Comparison of ENCODE assay signal across 8 cellular contexts in genomic region chr7:135510603-135511183, GRCh38. TPM values are rescaled to one million over a fixed set of nuclear protein-coding genes. Genes with fewer than 3 reads are reported as not detected.
DNase-seq lines count a peak whose midpoint lies in the region; ATAC-seq and TF ChIP-seq lines count a peak whose summit lies in the region.

No MANE protein-coding gene starts in this region.

- no peaks in the 10 kb centered on the region for H3K27me3 Mint-ChIP-seq in osteocyte (ENCODE audit: unreplicated experiment)

- peaks cover 9% of the 10 kb centered on the region; the same call in 1 of the 2 replicates for H3F3A ChIP-seq in PC-9 (ENCODE audit: insufficient read depth, low read depth)

- no peaks in the 10 kb centered on the region for H3K9me3 Mint-ChIP-seq in osteocyte (ENCODE audit: unreplicated experiment)

- H3K4me2 ChIP-seq in PC-9, result peak overlapping the region; percentile 86

- intact Hi-C loops in heart right ventricle (cut with DNase I), result loop anchor here in 9 of 10 donors (2.0 to 10.0 kb wide), 5 partner anchors 46 to 228 kb away; partner anchors contain the start of gene NUP205 (in 8 of the 9)
- intact Hi-C loops in cardiac septum (cut with DNase I), result loop anchor here (2.0 kb wide), 1 partner anchor 46 kb away; the partner anchor contains the start of gene NUP205
- intact Hi-C loops in PC-9 (cut with micrococcal nuclease; ENCODE audit: unreplicated experiment), result loop anchor here (1.0 to 2.0 kb wide), 3 partner anchors 47 to 230 kb away; partner anchors contain the start of gene NUP205

- H3K4me3 ChIP-seq in heart right ventricle, result peak overlapping the region; percentile 52 to 86 (median 80)
- H3K4me3 ChIP-seq in PC-9, result peak overlapping the region; percentile 78

- H3K27ac Mint-ChIP-seq in osteocyte (ENCODE audit: unreplicated experiment), result no peak overlapping the region

- no peaks in the 10 kb centered on the region for H3K9me3 ChIP-seq in heart right ventricle
- no peaks in the 10 kb centered on the region for H3K9me3 ChIP-seq in PC-9 (ENCODE audit: insufficient read depth, low read depth)

- peaks cover 18% of the 10 kb centered on the region for H3K4me1 Mint-ChIP-seq in osteocyte (ENCODE audit: unreplicated experiment)

- H3K36me3 ChIP-seq in heart right ventricle, result no peaks in the 10 kb centered on the region
- H3K36me3 ChIP-seq in PC-9 (ENCODE audit: low read depth), result no peaks in the 10 kb centered on the region

- H3K4me3 Mint-ChIP-seq in osteocyte (ENCODE audit: unreplicated experiment), result no peak overlapping the region

- ATAC-seq in heart right ventricle, result no peak
- no peak for ATAC-seq in GM21825 (IDR thresholded peaks at IDR 0.05; ENCODE audit: unreplicated experiment)
- no peak for ATAC-seq in GM21528 (IDR thresholded peaks at IDR 0.05; ENCODE audit: low FRiP score, unreplicated experiment)

- H3K27ac ChIP-seq in heart right ventricle, result peak overlapping the region in 6 of 10 donors; percentile 59 to 96 (median 94)
- H3K27ac ChIP-seq in PC-9, result peak overlapping the region; percentile 54
- peak overlapping the region; percentile 80 for H3K27ac ChIP-seq in epithelial cell of prostate

- H3K27me3 ChIP-seq in heart right ventricle (no peaks in the 10 kb centered on the region), PC-9 (ENCODE audit: insufficient read depth, low read depth) (no peaks in the 10 kb centered on the region)

- H3K36me3 Mint-ChIP-seq in osteocyte (ENCODE audit: unreplicated experiment), result no peaks in the 10 kb centered on the region

- peaks cover 23% of the 10 kb centered on the region for H4K20me1 ChIP-seq in PC-9 (ENCODE audit: insufficient read depth)

- POLR2A ChIA-PET in PC-9 (lab: Charles Lee; ENCODE audit: unreplicated experiment), result no interaction called here

- BruUV-seq in PC-9 (replicated peaks; lab: Mats Ljungman, UMichigan), result TSS peak; percentile 83

- DNase-seq in heart right ventricle (no peak), cardiac septum (ENCODE audit: low spot score) (no peak), PC-9 (no peak), epithelial cell of prostate (ENCODE audit: low read depth, low spot score) (no peak), osteocyte (ENCODE audit: extremely low spot score, unreplicated experiment) (peak; percentile 60), SHP77 treated with DMSO at 0.1 percent for 48 hours (lab: John Stamatoyannopoulos, UW) (no peak)

- TF ChIP-seq CTCF in heart right ventricle (IDR thresholded peaks at IDR 0.05) (peak in 2 of 9 donors; percentile 15 to 16), PC-9 (conservative IDR thresholded peaks at IDR 0.05) (no peak; the same call in 1 of the 2 replicates), osteocyte (IDR thresholded peaks at IDR 0.05) (peak; percentile 52)

- peak overlapping the region; percentile 90 for H2AFZ ChIP-seq in PC-9

- peaks cover 41% of the 10 kb centered on the region for H3K79me2 ChIP-seq in PC-9 (ENCODE audit: low read depth)

- WGBS in heart right ventricle, 2 donors, result 2 to 3% methylated on average over 16 of the region's 16 CpGs

- no peaks in the 10 kb centered on the region for H3K9me2 ChIP-seq in PC-9 (ENCODE audit: insufficient read depth)

- CTCF ChIA-PET in PC-9 (lab: Charles Lee), result interaction anchor here (0.6 to 0.7 kb wide), 2 partner anchors 97 to 124 kb away, joined by 7 read pairs; no protein-coding TSS in a partner anchor

- peaks cover 0 to 38% (median 27%) of the 10 kb centered on the region in 9 donors for H3K4me1 ChIP-seq in heart right ventricle
- H3K4me1 ChIP-seq in PC-9 (replicated peaks; ENCODE audit: insufficient read depth), result peaks cover 27% of the 10 kb centered on the region

RNA-seq across cellular contexts. Expression of gene CNOT4, which starts 0.8 kb away (rescaled TPM):
- 10 to 100 TPM; 24.4 to 31.7 (median 27.8) TPM for total RNA-seq in heart right ventricle
- polyA plus RNA-seq in heart right ventricle, result 10 to 100 TPM in 1 of 2 donors, 1 to 10 TPM in 1; 5.2 to 15.8 TPM
- 26.5 TPM for total RNA-seq in cardiac septum
- 22.8 and 25.8 TPM in 2 replicates for total RNA-seq in PC-9 (2021)
- 21.1 and 22.8 TPM in 2 replicates for total RNA-seq in osteocyte

RNA-seq across cellular contexts. Expression of gene NUP205, which starts 47.0 kb away (rescaled TPM):
- total RNA-seq in heart right ventricle, result 10 to 100 TPM; 11.6 to 20.6 (median 14.1) TPM
- 10 to 100 TPM; 13.7 to 23.6 TPM for polyA plus RNA-seq in heart right ventricle
- total RNA-seq in cardiac septum, result 15.7 TPM
- total RNA-seq in PC-9 (2021), result 75.4 and 108 TPM in 2 replicates
- total RNA-seq in osteocyte, result 31.0 and 31.2 TPM in 2 replicates
